In the genomic region with DNA sequence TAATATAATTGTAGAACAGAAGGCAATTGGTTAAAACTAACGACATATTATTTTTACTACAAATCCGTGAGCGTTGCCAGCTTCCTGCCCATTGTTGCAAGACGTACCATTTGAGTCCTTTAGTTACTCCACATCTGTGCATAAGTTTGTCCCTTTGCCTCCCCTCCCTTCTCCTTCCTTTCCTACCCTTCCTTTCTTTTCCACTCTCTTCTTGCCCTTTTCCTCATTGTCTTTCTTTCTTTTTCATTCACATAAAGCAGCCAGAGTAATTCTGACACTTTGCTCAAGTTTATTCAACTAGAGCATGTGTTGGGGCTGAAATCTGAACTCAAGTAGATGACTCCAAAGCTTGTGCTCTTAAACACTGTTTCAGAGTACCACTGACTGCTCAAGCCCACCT, we compare ENCODE assay signal across 10 cellular contexts.
"Had no signal": no experiment of that assay in that cellular context is flagged by ENCODE, and none has a peak within 500 bp of the region (broad histone marks: within the 10 kb centered on the region; RNA-seq: fewer than 3 reads in every experiment).

No MANE protein-coding gene starts in this region.

- H3K9me3 ChIP-seq: HAP-1 had no signal

- H3K9ac ChIP-seq: GM23248 had no signal

- H3K36me3 ChIP-seq: HAP-1 had no signal

- ATAC-seq: HCT116 had no signal

- H3K27ac ChIP-seq: GM23248 had no signal

- FAIRE-seq: H1, H54 had no signal

- H3K4me3 Mint-ChIP-seq: H9, HFFc6 had no signal

- H3K4me3 ChIP-seq: GM23248, HAP-1 had no signal

- H2AFZ ChIP-seq: GM23248 had no signal

- H3K4me1 ChIP-seq: HAP-1 had no signal

- DNase-seq: GM23248, GOT3, H7, H9, HCEC 1CT, HFFc6 had no signal

- H3K27ac Mint-ChIP-seq: HFFc6 had no signal

- H3K4me1 Mint-ChIP-seq: H9 had no signal

- H3K9me3 Mint-ChIP-seq: HFFc6 had no signal
